Comparison of ENCODE assay signal across 28 cellular contexts in the genomic region with DNA sequence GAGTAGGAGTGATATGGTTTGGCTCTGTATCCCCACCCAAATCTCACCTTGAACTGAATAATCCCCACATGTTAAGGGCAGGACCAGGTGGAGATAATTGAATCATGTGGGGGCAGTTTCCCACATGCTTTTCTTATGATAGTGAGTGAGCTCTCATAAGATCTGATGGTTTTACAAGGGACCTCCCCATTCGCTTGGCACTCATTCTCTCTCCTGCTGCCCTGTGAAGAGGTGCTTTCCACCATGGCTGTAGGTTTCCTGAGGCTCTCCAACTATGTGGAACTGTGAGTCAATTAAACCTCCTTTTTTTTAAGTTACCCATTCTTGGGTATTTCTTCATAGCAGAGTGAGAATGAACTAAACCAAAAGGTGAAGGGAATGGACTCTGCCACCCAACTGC.
"Had no signal": no experiment of that assay in that cellular context is flagged by ENCODE, and none has a peak within 500 bp of the region (broad histone marks: within the 10 kb centered on the region; RNA-seq: fewer than 3 reads in every experiment).

No MANE protein-coding gene starts in this region.

- H3K4me3 ChIP-seq: heart right ventricle, hepatocyte, left lung, lower lobe of right lung, ovary, skin epidermis, stomach, testis, thyroid gland, transverse colon, upper lobe of right lung had no signal

- H3K27ac ChIP-seq: heart right ventricle, hepatocyte, left lung, lower lobe of right lung, ovary, skin epidermis, stomach, testis, thyroid gland, transverse colon, upper lobe of right lung had no signal

- H3K4me2 ChIP-seq: hepatocyte had no signal

- H3K9me3 ChIP-seq: left lung, ovary, testis, thyroid gland, transverse colon, upper lobe of right lung had no signal

- H3K4me3 Mint-ChIP-seq: mesothelial cell of epicardium; naive B cell; natural killer cell treated with Interleukin-12 subunit alpha and Interleukin-12 subunit beta and Interleukin-15 and Interleukin-18, amount 100 ng/mL, for 72 hours; stimulated activated naive B cell treated with anti-CD40 and anti-IgM and Interleukin-4, amounts not matched to agents 10 μg/mL and 1 μg/mL and 100 μg/mL, for 72 hours had no signal

- DNase-seq: heart right ventricle; islet precursor cell; kidney glomerular epithelial cell; left colon; left lung; lower lobe of right lung; mesendoderm; naive B cell; ovary; retina; right cardiac atrium; stimulated activated CD4-positive, alpha-beta T cell treated with anti-CD3 and anti-CD28 coated beads, Interleukin-12 subunit alpha, Interleukin-12 subunit beta, amount 100 ng/mL, for 4 hours; stimulated activated CD4-positive, alpha-beta T cell treated with anti-CD3 and anti-CD28 coated beads, Interleukin-15, amount 100 ng/mL, for 24 hours; stimulated activated CD4-positive, alpha-beta T cell treated with anti-CD3 and anti-CD28 coated beads, Interleukin-2, amount 100 ng/mL, for 24 hours; stimulated activated CD4-positive, alpha-beta T cell treated with anti-CD3 and anti-CD28 coated beads, Interleukin-4, amount 100 ng/mL, for 1 hour; stimulated activated naive B cell treated with anti-CD40 and anti-IgM and Interleukin-4, amounts not matched to agents 10 μg/mL and 1 μg/mL and 100 μg/mL, for 72 hours; stimulated activated naive CD8-positive, alpha-beta T cell treated with anti-CD3 and anti-CD28 coated beads, Interleukin-15, Interleukin-2, amounts not matched to agents 100 U/mL and 50 U/mL, for 24 hours; stomach; testis; thyroid gland; transverse colon; upper lobe of right lung had no signal

- H3K27ac Mint-ChIP-seq: mesothelial cell of epicardium; naive B cell; progenitor cell of endocrine pancreas; stimulated activated naive B cell treated with anti-CD40 and anti-IgM and Interleukin-4, amounts not matched to agents 10 μg/mL and 1 μg/mL and 100 μg/mL, for 72 hours had no signal

- H2AFZ ChIP-seq: hepatocyte had no signal

- H3K27me3 ChIP-seq: heart right ventricle, hepatocyte, left lung, ovary, stomach, testis, thyroid gland, transverse colon, upper lobe of right lung had no signal

- ATAC-seq: heart right ventricle; left colon; left lung; lower lobe of right lung; right cardiac atrium; sciatic nerve; stimulated activated naive B cell treated with anti-CD40 and anti-IgM and Interleukin-4, amounts not matched to agents 10 μg/mL and 1 μg/mL and 100 μg/mL, for 72 hours; stimulated activated naive CD8-positive, alpha-beta T cell treated with anti-CD3 and anti-CD28 coated beads, Interleukin-15, Interleukin-2, amounts not matched to agents 100 U/mL and 50 U/mL, for 24 hours; upper lobe of right lung had no signal

- H3K79me2 ChIP-seq: hepatocyte had no signal

- H3K4me1 ChIP-seq: heart right ventricle, left lung, lower lobe of right lung, stomach, testis, transverse colon, upper lobe of right lung had no signal

- H3K27me3 Mint-ChIP-seq: natural killer cell treated with Interleukin-12 subunit alpha and Interleukin-12 subunit beta and Interleukin-15 and Interleukin-18, amount 100 ng/mL, for 72 hours; progenitor cell of endocrine pancreas had no signal

- H3K36me3 Mint-ChIP-seq: stimulated activated naive B cell treated with anti-CD40 and anti-IgM and Interleukin-4, amounts not matched to agents 10 μg/mL and 1 μg/mL and 100 μg/mL, for 72 hours had no signal

- H3K4me1 Mint-ChIP-seq: mesothelial cell of epicardium; naive B cell; stimulated activated naive B cell treated with anti-CD40 and anti-IgM and Interleukin-4, amounts not matched to agents 10 μg/mL and 1 μg/mL and 100 μg/mL, for 72 hours had no signal

- H3K36me3 ChIP-seq: lower lobe of right lung, ovary, thyroid gland, transverse colon, upper lobe of right lung had no signal
